Comparison of ENCODE assay signal across 8 cellular contexts in genomic region chr5:174724484-174725260, GRCh38. TPM values are rescaled to one million over a fixed set of nuclear protein-coding genes. Genes with fewer than 3 reads are reported as not detected.
DNase-seq lines count a peak whose midpoint lies in the region; ATAC-seq and TF ChIP-seq lines count a peak whose summit lies in the region.

MSX2 (plus strand) TSS chr5:174724582; CDS start chr5:174724660, 78 bp downstream.

- H3K9me3 ChIP-seq in SK-N-MC (ENCODE audit: low read depth, low read length): no peaks in the 10 kb centered on the region

- DNase-seq in H7 (peak; percentile 99), SK-N-MC (ENCODE audit: low read depth, low spot score) (no peak), dedifferentiated amniotic fluid mesenchymal stem cell (ENCODE audit: extremely low spot score) (peak; percentile 91), kidney epithelial cell (ENCODE audit: low read depth) (peak; percentile 21), smooth muscle cell of the brain vasculature (ENCODE audit: low read depth, low spot score) (peak; percentile 61), NCI-H146 treated with DMSO at 0.1 percent for 48 hours (lab: John Stamatoyannopoulos, UW; ENCODE audit: unreplicated experiment) (no peak)

- H3K27me3 ChIP-seq in H7 (ENCODE audit: control insufficient read depth, insufficient read depth, low read length) (peaks cover 96% of the 10 kb centered on the region), kidney epithelial cell (ENCODE audit: control insufficient read depth, insufficient read depth, low read length) (peaks cover 79% of the 10 kb centered on the region)

- peak within 1 kb of the TSS; percentile 79 for H3K9ac ChIP-seq in SK-N-MC (ENCODE audit: insufficient read length)

- ATAC-seq in HG03571 (IDR thresholded peaks at IDR 0.05; ENCODE audit: unreplicated experiment): no peak
- no peak for ATAC-seq in GM19351 (IDR thresholded peaks at IDR 0.05; ENCODE audit: unreplicated experiment)

- no peak for TF ChIP-seq CTCF in kidney epithelial cell (IDR thresholded peaks at IDR 0.05; ENCODE audit: insufficient read depth, low read length, poor library complexity, severe bottlenecking)

- H3K4me3 ChIP-seq in H7 (ENCODE audit: insufficient read depth, low read depth, low read length) (peak within 1 kb of the TSS; percentile 61), SK-N-MC (peak within 1 kb of the TSS; percentile 95), kidney epithelial cell (ENCODE audit: low read depth, low read length) (peak within 1 kb of the TSS; percentile 49)

- H3K27ac ChIP-seq in SK-N-MC: no peak within 1 kb of the TSS

- no peaks in the 10 kb centered on the region for H3K36me3 ChIP-seq in H7 (replicated peaks; ENCODE audit: control insufficient read depth, insufficient read depth, low read length)
- H3K36me3 ChIP-seq in SK-N-MC (ENCODE audit: insufficient read depth, low read length): peaks cover 7% of the 10 kb centered on the region
- H3K36me3 ChIP-seq in kidney epithelial cell (ENCODE audit: control insufficient read depth, insufficient read depth, low read length): no peaks in the 10 kb centered on the region

RNA-seq across cellular contexts. Expression of gene MSX2, which starts in this region (rescaled TPM):
- 0.26 and 0.97 TPM in 2 replicates for total RNA-seq in H7 (2014; rRNA removed; shearing (Covaris generic))
- 1.3 and 1.4 TPM in 2 replicates for total RNA-seq in kidney epithelial cell

Comparison
In these comparisons a context has a peak if more than half of its experiments do, and no peak if none do; other contexts are left out.
1. Peak in DNase-seq and H3K4me3 ChIP-seq in H7; RNA of the gene not detected or under 1 TPM.
2. DNase-seq: peak in dedifferentiated amniotic fluid mesenchymal stem cell (single experiment), kidney epithelial cell (single experiment) and smooth muscle cell of the brain vasculature (single experiment); none in SK-N-MC (single experiment) and NCI-H146 treated with DMSO at 0.1 percent for 48 hours (single experiment).
3. Peak in every context shown above with its lines, with median percentiles within 50 percentile points of each other: H3K4me3 ChIP-seq.